10 cellular contexts compared by ENCODE assay signal in the genomic region with DNA sequence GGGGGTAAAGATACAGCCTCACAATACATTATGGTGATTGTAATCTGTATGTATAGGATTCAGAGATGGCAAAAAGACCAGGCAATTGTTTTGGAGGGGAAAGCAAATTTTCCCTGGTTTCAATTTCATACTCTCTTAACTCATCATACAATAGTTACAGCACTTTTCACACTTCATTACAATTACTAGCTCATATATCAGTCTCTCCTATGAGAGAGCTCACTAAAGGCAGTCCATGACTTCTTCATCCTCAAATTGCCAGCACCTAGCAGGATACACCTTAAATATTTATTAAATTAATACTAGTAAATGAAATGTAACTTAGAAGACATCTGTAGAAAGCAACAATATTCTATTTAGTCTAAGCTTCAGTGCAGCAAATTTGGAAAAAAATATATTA. TPM values are rescaled to one million over a fixed set of nuclear protein-coding genes. Genes with fewer than 3 reads are reported as not detected.
DNase-seq lines count a peak whose midpoint lies in the region; ATAC-seq and TF ChIP-seq lines count a peak whose summit lies in the region.
"Had no signal": no experiment of that assay in that cellular context is flagged by ENCODE, and none has a peak within 500 bp of the region (broad histone marks: within the 10 kb centered on the region; RNA-seq: fewer than 3 reads in every experiment).

No MANE protein-coding gene starts in this region.

- peak overlapping the region in 3 of 11 experiments; percentile 13 to 60 (median 18); a peak in 2 of 22 replicates for H3K27ac ChIP-seq in BLaER1 treated with 17β-estradiol and CSF1 and Interleukin-3, amounts not matched to agents 10 nM and 100 nM
- H3K27ac ChIP-seq in HEK293 (ENCODE audit: extremely low read depth, low read depth, low read length) = no peak overlapping the region
- H3K27ac ChIP-seq in dorsolateral prefrontal cortex = peak overlapping the region in 58 of 59 donors; percentile 0 to 96 (median 88)
- H3K27ac ChIP-seq in parathyroid adenoma = peak overlapping the region; percentile 61
- H3K27ac ChIP-seq: neural progenitor cell had no signal

- intact Hi-C loops in dorsolateral prefrontal cortex (cut with DNase I) = loop anchor here (5.0 kb wide), 2 partner anchors 151 to 161 kb away; no protein-coding TSS in a partner anchor

- no peak overlapping the region for H3K4me3 ChIP-seq in BLaER1 treated with 17β-estradiol and CSF1 and Interleukin-3, amounts not matched to agents 10 nM and 100 nM
- no peak overlapping the region for H3K4me3 ChIP-seq in HEK293 (ENCODE audit: low read depth, low read length)
- peak overlapping the region in 29 of 59 donors; percentile 1 to 55 (median 39) for H3K4me3 ChIP-seq in dorsolateral prefrontal cortex
- H3K4me3 ChIP-seq in parathyroid adenoma (ENCODE audit: low read depth, low read length) = no peak overlapping the region
- H3K4me3 ChIP-seq: neural progenitor cell had no signal

- H3K36me3 ChIP-seq in BLaER1 treated with 17β-estradiol and CSF1 and Interleukin-3, amounts not matched to agents 10 nM and 100 nM = peaks cover 0 to 41% (median 23%) of the 10 kb centered on the region in 11 experiments; a peak in 17 of 22 replicates
- no peaks in the 10 kb centered on the region for H3K36me3 ChIP-seq in HEK293 (ENCODE audit: control insufficient read depth in 2 of 2, insufficient read depth in 1 of 2, low read length in 2 of 2)
- H3K36me3 ChIP-seq in parathyroid adenoma (ENCODE audit: control insufficient read depth, insufficient read depth, low read length) = no peaks in the 10 kb centered on the region
- H3K36me3 ChIP-seq: neural progenitor cell had no signal

- no peak for TF ChIP-seq CTCF in HEK293 (tag by site-specific recombination; IDR thresholded peaks at IDR 0.05)
- no peak for TF ChIP-seq CTCF in dorsolateral prefrontal cortex (IDR thresholded peaks at IDR 0.05 in 54 of 56, conservative IDR thresholded peaks at IDR 0.05 in 2 of 56; ENCODE audit: low read depth in 1 of 56, partially characterized antibody in 56 of 56)
- TF ChIP-seq CTCF in parathyroid adenoma (IDR thresholded peaks at IDR 0.05) = no peak

- peaks cover 12 to 81% (median 37%) of the 10 kb centered on the region in 10 experiments; a peak in 19 of 20 replicates for H3K4me1 ChIP-seq in BLaER1 treated with 17β-estradiol and CSF1 and Interleukin-3, amounts not matched to agents 10 nM and 100 nM
- H3K4me1 ChIP-seq in HEK293 (ENCODE audit: control insufficient read depth, insufficient read depth, low read length) (0 out of 2 replicates have a peak, but pooled peaks cover 2% of the 10 kb centered on the region), parathyroid adenoma (peaks cover 4% of the 10 kb centered on the region)

- H3K27me3 ChIP-seq in BLaER1 treated with 17β-estradiol and CSF1 and Interleukin-3, amounts not matched to agents 10 nM and 100 nM = no peaks in the 10 kb centered on the region
- H3K27me3 ChIP-seq in dorsolateral prefrontal cortex = no peaks in the 10 kb centered on the region
- H3K27me3 ChIP-seq in parathyroid adenoma (ENCODE audit: control insufficient read depth, insufficient read depth, low read length) = no peaks in the 10 kb centered on the region
- H3K27me3 ChIP-seq: neural progenitor cell had no signal

- peak overlapping the region in 7 of 11 experiments; percentile 18 to 86 (median 55); a peak in 12 of 22 replicates for H3K4me2 ChIP-seq in BLaER1 treated with 17β-estradiol and CSF1 and Interleukin-3, amounts not matched to agents 10 nM and 100 nM
- no peak overlapping the region for H3K4me2 ChIP-seq in parathyroid adenoma (ENCODE audit: low read length)

- H3K79me2 ChIP-seq in parathyroid adenoma = peaks cover 21% of the 10 kb centered on the region

- H3K9me3 ChIP-seq in BLaER1 treated with 17β-estradiol and CSF1 and Interleukin-3, amounts not matched to agents 10 nM and 100 nM (replicated peaks in 1 of 11) = no peaks in the 10 kb centered on the region
- H3K9me3 ChIP-seq in HEK293 (ENCODE audit: control insufficient read depth, insufficient read depth, low read depth, low read length) (no peaks in the 10 kb centered on the region), parathyroid adenoma (ENCODE audit: control insufficient read depth, low read length) (no peaks in the 10 kb centered on the region)

- peaks cover 70 to 100% (median 96%) of the 10 kb centered on the region in 11 experiments for H4K20me1 ChIP-seq in BLaER1 treated with 17β-estradiol and CSF1 and Interleukin-3, amounts not matched to agents 10 nM and 100 nM

- CTCF ChIA-PET in HEK293 (lab: Yijun Ruan, JAX) = interaction anchor here (0.7 to 5.7 kb wide), 8 partner anchors 11 to 181 kb away, joined by 3 to 45 read pairs (median 10); no protein-coding TSS in a partner anchor

- no peak for ATAC-seq in HG03565 (IDR thresholded peaks at IDR 0.05; ENCODE audit: unreplicated experiment)

- no peak overlapping the region for H2AFZ ChIP-seq in parathyroid adenoma
- H2AFZ ChIP-seq: neural progenitor cell had no signal

- peak overlapping the region in 4 of 11 experiments; percentile 18 to 50 (median 42); a peak in 5 of 22 replicates for H3K9ac ChIP-seq in BLaER1 treated with 17β-estradiol and CSF1 and Interleukin-3, amounts not matched to agents 10 nM and 100 nM
- H3K9ac ChIP-seq in parathyroid adenoma = no peak overlapping the region
- H3K9ac ChIP-seq: neural progenitor cell had no signal

- POLR2A ChIA-PET in HEK293 (lab: Yijun Ruan, JAX) = interaction anchor here (1.3 kb wide), 1 partner anchor 204 kb away, joined by 4 read pairs; no protein-coding TSS in a partner anchor

- no peak for DNase-seq in dorsolateral prefrontal cortex
- no peak for DNase-seq in activated CD8-positive, alpha-beta memory T cell treated with anti-CD3 and anti-CD28 coated beads for 24 hours
- no peak for DNase-seq in SKM-1 (lab: John Stamatoyannopoulos, UW; ENCODE audit: unreplicated experiment)
- DNase-seq in foreskin melanocyte = no peak
- DNase-seq: MM.1S had no signal

TF ChIP-seq in HEK293, 187 proteins besides CTCF, POLR2A, EP300 and RAD21:
- TF ChIP-seq ZNF529 (tag by site-specific recombination; IDR thresholded peaks at IDR 0.05; ENCODE audit: insufficient replicate concordance) (no peak), ZNF19 (tag by site-specific recombination; IDR thresholded peaks at IDR 0.05; ENCODE audit: low read depth) (no peak), PRDM1 (tag by site-specific recombination; IDR thresholded peaks at IDR 0.05) (peak; percentile 57)
- TF ChIP-seq, protein P1, sequence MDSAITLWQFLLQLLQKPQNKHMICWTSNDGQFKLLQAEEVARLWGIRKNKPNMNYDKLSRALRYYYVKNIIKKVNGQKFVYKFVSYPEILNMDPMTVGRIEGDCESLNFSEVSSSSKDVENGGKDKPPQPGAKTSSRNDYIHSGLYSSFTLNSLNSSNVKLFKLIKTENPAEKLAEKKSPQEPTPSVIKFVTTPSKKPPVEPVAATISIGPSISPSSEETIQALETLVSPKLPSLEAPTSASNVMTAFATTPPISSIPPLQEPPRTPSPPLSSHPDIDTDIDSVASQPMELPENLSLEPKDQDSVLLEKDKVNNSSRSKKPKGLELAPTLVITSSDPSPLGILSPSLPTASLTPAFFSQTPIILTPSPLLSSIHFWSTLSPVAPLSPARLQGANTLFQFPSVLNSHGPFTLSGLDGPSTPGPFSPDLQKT (IDR thresholded peaks at IDR 0.05; ENCODE audit: borderline replicate concordance, low read depth, low read length) = no peak
TF ChIP-seq in HEK293: peak in this region for 1.

RNA-seq across cellular contexts. Expression of gene PICALM, which starts 28.0 kb away (rescaled TPM):
- 100 to 1,000 TPM; 218 to 547 (median 291) TPM for total RNA-seq in dorsolateral prefrontal cortex
